In genomic region chr2:241052677-241053360, GRCh38 we compare ENCODE assay signal across 1 cellular context.
TF ChIP-seq lines count a peak whose summit lies in the region.

No MANE protein-coding gene starts in this region.

TF ChIP-seq in WTC11, 78 proteins besides CTCF, POLR2A, EP300 and RAD21:
- TF ChIP-seq ZNF423 (CRISPR knock-in tag; IDR thresholded peaks at IDR 0.05): no peak
- TF ChIP-seq ZSCAN18 (CRISPR knock-in tag; IDR thresholded peaks at IDR 0.05): no peak
- no peak for TF ChIP-seq ZNF263 (CRISPR knock-in tag; IDR thresholded peaks at IDR 0.05; ENCODE audit: low read depth)
- TF ChIP-seq E2F4 (CRISPR knock-in tag; IDR thresholded peaks at IDR 0.05; ENCODE audit: borderline replicate concordance, low read depth): no peak
- no peak for TF ChIP-seq AFF4 (CRISPR knock-in tag; IDR thresholded peaks at IDR 0.05; ENCODE audit: borderline replicate concordance)
- no peak for TF ChIP-seq PRRX2 (CRISPR knock-in tag; IDR thresholded peaks at IDR 0.05)
- no peak for TF ChIP-seq NFE2L1 (CRISPR knock-in tag; IDR thresholded peaks at IDR 0.05)
- no peak for TF ChIP-seq E2F5 (CRISPR knock-in tag; IDR thresholded peaks at IDR 0.05)
- no peak for TF ChIP-seq ZBTB21 (CRISPR knock-in tag; IDR thresholded peaks at IDR 0.05; ENCODE audit: borderline replicate concordance)
- no peak for TF ChIP-seq NR2C2 (CRISPR knock-in tag; IDR thresholded peaks at IDR 0.05)
- TF ChIP-seq MXD4 (CRISPR knock-in tag; IDR thresholded peaks at IDR 0.05; ENCODE audit: borderline replicate concordance): no peak
- no peak for TF ChIP-seq AR (CRISPR knock-in tag; IDR thresholded peaks at IDR 0.05)
- no peak for TF ChIP-seq ZBTB43 (CRISPR knock-in tag; IDR thresholded peaks at IDR 0.05)
- TF ChIP-seq FOXP1 (CRISPR knock-in tag; IDR thresholded peaks at IDR 0.05; ENCODE audit: borderline replicate concordance): no peak
- no peak for TF ChIP-seq USF2 (CRISPR knock-in tag; IDR thresholded peaks at IDR 0.05)
- no peak for TF ChIP-seq TEAD4 (CRISPR knock-in tag; IDR thresholded peaks at IDR 0.05)
- no peak for TF ChIP-seq ZNF512 (CRISPR knock-in tag; IDR thresholded peaks at IDR 0.05; ENCODE audit: borderline replicate concordance)
- TF ChIP-seq ATF6 (CRISPR knock-in tag; IDR thresholded peaks at IDR 0.05): no peak
